ENCODE assay signal across 16 cellular contexts in the genomic region with DNA sequence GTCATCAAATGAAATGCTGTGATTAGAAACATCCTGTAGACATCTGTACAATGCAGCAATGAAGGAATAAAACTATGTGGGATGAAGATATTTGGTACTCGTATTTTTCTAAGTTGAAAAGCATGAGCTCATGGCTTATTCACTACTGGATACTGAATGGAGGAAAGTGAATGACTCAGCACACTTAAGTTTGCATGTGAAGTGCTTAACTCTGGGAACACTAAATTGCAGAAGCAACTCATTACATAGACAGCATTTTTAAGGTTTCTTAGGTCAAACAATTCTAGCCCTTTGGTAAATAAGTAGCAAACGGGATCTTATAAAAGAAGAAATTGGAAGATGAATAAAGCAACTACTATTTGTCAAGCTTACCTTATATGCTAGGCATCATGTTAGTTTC.
A peak's percentile ranks its signal among the peaks of the same experiment; 100 is the strongest.
DNase-seq lines count a peak whose midpoint lies in the region; ATAC-seq, FAIRE-seq and TF ChIP-seq lines count a peak whose summit lies in the region.
"Had no signal": no experiment of that assay in that cellular context is flagged by ENCODE, and none has a peak within 500 bp of the region (broad histone marks: within the 10 kb centered on the region; RNA-seq: fewer than 3 reads in every experiment).

No MANE protein-coding gene starts in this region.

- POLR2A ChIA-PET in HepG2 (lab: Yijun Ruan, JAX) = no interaction called here

- intact Hi-C loops in HepG2 (cut with micrococcal nuclease; ENCODE audit: unreplicated experiment) (no loop called here), right lobe of liver (cut with DNase I) (no loop called here), sciatic nerve (cut with DNase I) (no loop called here), vagina (cut with DNase I) (no loop called here)

- H4K20me1 ChIP-seq in HepG2 (ENCODE audit: insufficient read depth, low read length) = no peaks in the 10 kb centered on the region

- DNase-seq in HepG2 (ENCODE audit: low spot score) = no peak
- no peak for DNase-seq in right lobe of liver
- DNase-seq in iris pigment epithelial cell (ENCODE audit: low read depth) = peak; percentile 41
- no peak for DNase-seq in activated effector memory CD4-positive, alpha-beta T cell treated with anti-CD3 and anti-CD28 coated beads, Interleukin-2, amount 50 U/mL, for 16 hours
- DNase-seq in iPS-NIHi11 (ENCODE audit: low spot score) = no peak
- no peak for DNase-seq in sciatic nerve (ENCODE audit: low spot score)
- no peak for DNase-seq in vagina (ENCODE audit: extremely low spot score in 2 of 2)
- DNase-seq: activated B cell treated with CpG ODN at 0.5 μM for 24 hours; Caco-2; NCI-H2081; stimulated activated CD4-positive, alpha-beta T cell treated with anti-CD3 and anti-CD28 coated beads, Interleukin-15, amount 100 ng/mL, for 24 hours; substantia nigra had no signal

- H3K9ac ChIP-seq in HepG2 (ENCODE audit: insufficient read depth, low read depth, low read length) = no peak overlapping the region

- peaks cover 12% of the 10 kb centered on the region for H3K4me1 Mint-ChIP-seq in brain
- H3K4me1 Mint-ChIP-seq: activated B cell treated with CpG ODN at 0.5 μM for 24 hours; activated naive CD4-positive, alpha-beta T cell treated with anti-CD3 and anti-CD28 coated beads, Interleukin-2, amount 50 U/mL, for 24 hours had no signal

- H3K27me3 ChIP-seq in HepG2 (ENCODE audit: control insufficient read depth in 1 of 2, insufficient read depth in 2 of 2, low read length in 2 of 2) = no peaks in the 10 kb centered on the region
- no peaks in the 10 kb centered on the region for H3K27me3 ChIP-seq in right lobe of liver
- no peaks in the 10 kb centered on the region for H3K27me3 ChIP-seq in vagina

- TF ChIP-seq EP300 in HepG2 (IDR thresholded peaks at IDR 0.05; ENCODE audit: low read depth in 2 of 2, low read length in 2 of 2) (no peak), HepG2 (CRISPR knock-in tag; IDR thresholded peaks at IDR 0.05; ENCODE audit: borderline replicate concordance) (no peak)

- TF ChIP-seq CTCF in HepG2 (CRISPR knock-in tag; IDR thresholded peaks at IDR 0.05) = no peak
- TF ChIP-seq CTCF in right lobe of liver (IDR thresholded peaks at IDR 0.05) = no peak
- TF ChIP-seq CTCF in brain (conservative IDR thresholded peaks at IDR 0.05) = no peak
- TF ChIP-seq CTCF in vagina (IDR thresholded peaks at IDR 0.05) = no peak

- no peaks in the 10 kb centered on the region for H3K36me3 Mint-ChIP-seq in brain
- H3K36me3 Mint-ChIP-seq: activated naive CD4-positive, alpha-beta T cell treated with anti-CD3 and anti-CD28 coated beads, Interleukin-2, amount 50 U/mL, for 24 hours had no signal

- no peaks in the 10 kb centered on the region for H3K9me3 Mint-ChIP-seq in brain

- no peak overlapping the region for H3K27ac ChIP-seq in HepG2 (ENCODE audit: extremely low read length, insufficient read depth, low read length)
- no peak overlapping the region for H3K27ac ChIP-seq in right lobe of liver
- H3K27ac ChIP-seq in vagina = no peak overlapping the region
- H3K27ac ChIP-seq: HL-60 had no signal

- peak overlapping the region in 3 of 5 experiments; percentile 3 to 49 (median 13) for H3K27ac Mint-ChIP-seq in brain
- H3K27ac Mint-ChIP-seq: activated B cell treated with CpG ODN at 0.5 μM for 24 hours; activated naive CD4-positive, alpha-beta T cell treated with anti-CD3 and anti-CD28 coated beads, Interleukin-2, amount 50 U/mL, for 24 hours had no signal

- no peaks in the 10 kb centered on the region for H3K36me3 ChIP-seq in HepG2 (replicated peaks in 1 of 2; ENCODE audit: control insufficient read depth in 1 of 2, insufficient read depth in 2 of 2, low read length in 2 of 2)
- no peaks in the 10 kb centered on the region for H3K36me3 ChIP-seq in right lobe of liver
- H3K36me3 ChIP-seq in vagina = no peaks in the 10 kb centered on the region
- H3K36me3 ChIP-seq: HAP-1 had no signal

- H2AFZ ChIP-seq in HepG2 (ENCODE audit: low read length) = no peak overlapping the region

- H3K4me1 ChIP-seq in HepG2 (ENCODE audit: insufficient read depth, low read length) (no peaks in the 10 kb centered on the region), right lobe of liver (no peaks in the 10 kb centered on the region), vagina (no peaks in the 10 kb centered on the region)
- H3K4me1 ChIP-seq: Caco-2, HAP-1 had no signal

- no peaks in the 10 kb centered on the region for H3K9me3 ChIP-seq in HepG2 (ENCODE audit: low read length)
- no peaks in the 10 kb centered on the region for H3K9me3 ChIP-seq in right lobe of liver
- no peaks in the 10 kb centered on the region for H3K9me3 ChIP-seq in vagina
- H3K9me3 ChIP-seq: Caco-2, HAP-1 had no signal

- in situ Hi-C loops in HepG2 (cut with HindIII; ENCODE audit: extremely low pct_ligation_motif_present, low pct_unique_long_range_greater_than_20kb) = no loop called here

- H3K4me3 Mint-ChIP-seq in brain = no peak overlapping the region
- H3K4me3 Mint-ChIP-seq: activated B cell treated with CpG ODN at 0.5 μM for 24 hours; activated naive CD4-positive, alpha-beta T cell treated with anti-CD3 and anti-CD28 coated beads, Interleukin-2, amount 50 U/mL, for 24 hours had no signal

- TF ChIP-seq RAD21 in HepG2 (CRISPR knock-in tag; IDR thresholded peaks at IDR 0.05) = no peak

- no TSS peak for BruUV-seq in HepG2 (replicated peaks; lab: Mats Ljungman, UMichigan)

- WGBS in HepG2 (ENCODE audit: low lambda C conversion rate) = 0% methylated on average over 2 of the region's 2 CpGs
- 28% methylated on average over 2 of the region's 2 CpGs for WGBS in right lobe of liver (ENCODE audit: insufficient coverage, low coverage, low lambda C conversion rate, missing lambda C conversion rate)

- H3K79me2 ChIP-seq in HepG2 (ENCODE audit: insufficient read depth, low read length) = no peaks in the 10 kb centered on the region

- FAIRE-seq in HepG2 (lab: Jason Lieb, UNC) = no peak

- ATAC-seq in HepG2 = no peak
- no peak for ATAC-seq in right lobe of liver
- no peak for ATAC-seq in sciatic nerve

- H3K27me3 Mint-ChIP-seq in brain = peaks cover 4% of the 10 kb centered on the region
- H3K27me3 Mint-ChIP-seq: activated B cell treated with CpG ODN at 0.5 μM for 24 hours; activated naive CD4-positive, alpha-beta T cell treated with anti-CD3 and anti-CD28 coated beads, Interleukin-2, amount 50 U/mL, for 24 hours had no signal

- TF ChIP-seq POLR2A in HepG2 (IDR thresholded peaks at IDR 0.05; ENCODE audit: insufficient read depth in 1 of 2, low read depth in 2 of 2, low read length in 2 of 2) (no peak), right lobe of liver (IDR thresholded peaks at IDR 0.05) (no peak), vagina (IDR thresholded peaks at IDR 0.05) (no peak)

- H3K4me3 ChIP-seq in HepG2 (replicated peaks in 1 of 3; ENCODE audit: insufficient read depth in 1 of 3, low read depth in 2 of 3, low read length in 3 of 3) = no peak overlapping the region
- no peak overlapping the region for H3K4me3 ChIP-seq in right lobe of liver
- no peak overlapping the region for H3K4me3 ChIP-seq in vagina
- H3K4me3 ChIP-seq: HAP-1 had no signal

- no peak overlapping the region for H3K4me2 ChIP-seq in HepG2 (ENCODE audit: low read depth, low read length)

- CTCF ChIA-PET in HepG2 (lab: Yijun Ruan, JAX; ENCODE audit: low intra/inter-chr PET ratio, low total read pairs) = no interaction called here

TF ChIP-seq in HepG2, 621 proteins besides CTCF, POLR2A, EP300 and RAD21:
- TF ChIP-seq ZNF570 (CRISPR knock-in tag; IDR thresholded peaks at IDR 0.05; ENCODE audit: borderline replicate concordance) (no peak), NFE2L2 (IDR thresholded peaks at IDR 0.05; ENCODE audit: low read length) (peak; percentile 18; the same call in 1 of the 2 replicates)
